ENCODE assay signal across 13 cellular contexts in genomic region chr1:201898992-201899391, GRCh38. TPM values are rescaled to one million over a fixed set of nuclear protein-coding genes. Genes with fewer than 3 reads are reported as not detected.
"Had no signal": no experiment of that assay in that cellular context is flagged by ENCODE, and none has a peak within 500 bp of the region (broad histone marks: within the 10 kb centered on the region; RNA-seq: fewer than 3 reads in every experiment).

No MANE protein-coding gene starts in this region.

- ATAC-seq: activated naive CD8-positive, alpha-beta T cell treated with anti-CD3 and anti-CD28 coated beads, Interleukin-2, amount 50 U/mL, for 24 hours; activated T-cell treated with anti-CD3 and anti-CD28 coated beads, Interleukin-2, amount 50 U/mL, for 72 hours; mucosa of descending colon; T-cell had no signal

- H3K4me3 ChIP-seq: colonic mucosa, mucosa of descending colon, SK-N-MC had no signal

- H3K4me1 ChIP-seq: colonic mucosa had no signal

- DNase-seq: activated CD4-positive, alpha-beta memory T cell treated with anti-CD3 and anti-CD28 coated beads for 36 hours; activated naive CD4-positive, alpha-beta T cell; activated naive CD8-positive, alpha-beta T cell treated with anti-CD3 and anti-CD28 coated beads, Interleukin-2, amount 50 U/mL, for 24 hours; activated T-cell treated with anti-CD3 and anti-CD28 coated beads, Interleukin-2, amount 50 U/mL, for 72 hours; colonic mucosa; effector CD4-positive, alpha-beta T cell; mucosa of descending colon; stimulated activated CD4-positive, alpha-beta T cell treated with anti-CD3 and anti-CD28 coated beads, Interleukin-15, amount 100 ng/mL, for 24 hours; stimulated activated CD4-positive, alpha-beta T cell treated with anti-CD3 and anti-CD28 coated beads, Interleukin-4, amount 100 ng/mL, for 24 hours; T-cell; T1000 had no signal

- H3K9me3 ChIP-seq: colonic mucosa, mucosa of descending colon had no signal

- H3K27ac ChIP-seq: colonic mucosa, SK-N-MC, VCaP had no signal

- H3K36me3 ChIP-seq: colonic mucosa had no signal

- H3K27me3 ChIP-seq: colonic mucosa had no signal

RNA-seq across cellular contexts. Expression of gene LMOD1, which starts 47.4 kb away (rescaled TPM):
- total RNA-seq: activated CD4-positive, alpha-beta memory T cell treated with anti-CD3 and anti-CD28 coated beads for 36 hours; activated T-cell treated with anti-CD3 and anti-CD28 coated beads, Interleukin-2, amount 50 U/mL, for 72 hours had no signal
